In the genomic region with DNA sequence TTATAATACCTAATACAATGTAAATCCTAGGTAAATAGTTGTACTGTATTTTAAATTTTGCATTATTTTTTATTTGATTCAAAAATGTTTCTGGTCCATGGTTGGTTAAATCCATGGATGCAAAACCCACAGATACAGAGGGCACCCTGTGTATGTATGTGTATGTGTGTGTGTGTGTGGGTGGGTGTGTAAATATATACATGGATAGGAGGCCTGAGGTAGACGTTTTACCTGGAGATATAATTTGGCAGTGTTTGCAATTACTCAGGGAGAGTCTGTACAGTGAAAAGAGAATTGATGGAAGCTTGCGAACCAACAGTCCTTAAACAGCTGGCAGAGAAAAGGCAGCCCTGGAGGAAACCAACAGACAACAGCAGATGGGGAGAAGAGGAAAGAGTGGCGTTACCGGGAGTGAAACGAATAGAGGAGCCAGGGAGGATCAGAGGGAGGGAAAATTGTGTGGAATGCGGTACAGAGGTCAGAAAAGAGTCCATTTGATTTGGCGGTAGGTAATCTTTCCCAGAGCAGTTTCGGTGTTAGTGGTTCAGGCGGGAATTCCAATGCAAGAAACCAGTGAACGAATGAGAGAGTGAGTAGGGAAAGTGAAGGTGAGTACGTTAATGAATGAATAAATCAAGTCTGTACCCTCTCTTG, we compare ENCODE assay signal across 8 cellular contexts. TPM values are rescaled to one million over a fixed set of nuclear protein-coding genes. Genes with fewer than 3 reads are reported as not detected.
A peak's percentile ranks its signal among the peaks of the same experiment; 100 is the strongest.
DNase-seq lines count a peak whose midpoint lies in the region; ATAC-seq, FAIRE-seq and TF ChIP-seq lines count a peak whose summit lies in the region.

No MANE protein-coding gene starts in this region.

- CTCF ChIA-PET in activated naive CD4-positive, alpha-beta T cell treated with anti-CD3 and anti-CD28 coated beads for 36 hours (lab: Charles Lee): interaction anchor here (0.9 to 1.3 kb wide), 3 partner anchors 14 to 148 kb away, joined by 3 to 4 read pairs (median 4); no protein-coding TSS in a partner anchor

- 16 to 21% methylated on average over 11 of the region's 11 CpGs for WGBS in mesodermal cell (ENCODE audit: insufficient coverage in 2 of 2), 2 experiments

- no peak for TF ChIP-seq CTCF in OCI-LY1 (IDR thresholded peaks at IDR 0.05; ENCODE audit: low read length)
- TF ChIP-seq CTCF in dorsolateral prefrontal cortex (IDR thresholded peaks at IDR 0.05 in 54 of 56, conservative IDR thresholded peaks at IDR 0.05 in 2 of 56; ENCODE audit: low read depth in 1 of 56, partially characterized antibody in 56 of 56): peak in 2 of 56 donors; percentile 3 to 11
- TF ChIP-seq CTCF in GM10266 (IDR thresholded peaks at IDR 0.05; ENCODE audit: control insufficient read depth, insufficient read depth, low read depth, missing control alignments): no peak

- H3K9me3 ChIP-seq in OCI-LY1 (ENCODE audit: low read length) (no peaks in the 10 kb centered on the region), mesodermal cell (ENCODE audit: control insufficient read depth, low read length) (no peaks in the 10 kb centered on the region)

- peak overlapping the region; percentile 98 for H3K4me2 ChIP-seq in OCI-LY1 (ENCODE audit: low read length)

- H3K27ac ChIP-seq in OCI-LY1 (ENCODE audit: low read depth, low read length, poor library complexity, severe bottlenecking) (peak overlapping the region; percentile 82), dorsolateral prefrontal cortex (peak overlapping the region in 58 of 59 donors; percentile 60 to 97 (median 87)), mesodermal cell (ENCODE audit: low read depth, low read length, severe bottlenecking) (peak overlapping the region; percentile 91)

- no peaks in the 10 kb centered on the region for H3K27me3 Mint-ChIP-seq in activated naive CD4-positive, alpha-beta T cell treated with anti-CD3 and anti-CD28 coated beads for 36 hours (ENCODE audit: low read depth)

- no peak for DNase-seq in activated naive CD4-positive, alpha-beta T cell treated with anti-CD3 and anti-CD28 coated beads for 36 hours
- DNase-seq in activated naive CD4-positive, alpha-beta T cell (lab: John Stamatoyannopoulos, UW): no peak
- DNase-seq in dorsolateral prefrontal cortex: peak in 1 of 10 donors; percentile 12
- DNase-seq in urothelium cell line (ENCODE audit: low spot score): peak; percentile 27
- no peak for DNase-seq in GM10266 (ENCODE audit: extremely low spot score)

- H3K9ac ChIP-seq in OCI-LY1 (ENCODE audit: low read length): peak overlapping the region; percentile 91

- H4K20me1 ChIP-seq in OCI-LY1 (ENCODE audit: insufficient read depth, low read length): no peaks in the 10 kb centered on the region

- H3K27me3 ChIP-seq in OCI-LY1 (ENCODE audit: insufficient read depth, low read length) (no peaks in the 10 kb centered on the region), dorsolateral prefrontal cortex (no peaks in the 10 kb centered on the region)

- peaks cover 25% of the 10 kb centered on the region; the same call in 1 of the 2 replicates for H3K36me3 ChIP-seq in OCI-LY1 (ENCODE audit: insufficient read depth, low read length)
- H3K36me3 ChIP-seq in mesodermal cell (ENCODE audit: control insufficient read depth, insufficient read depth, low read length): peaks cover 20% of the 10 kb centered on the region

- peaks cover 36% of the 10 kb centered on the region for H3K4me1 Mint-ChIP-seq in activated naive CD4-positive, alpha-beta T cell treated with anti-CD3 and anti-CD28 coated beads for 36 hours (ENCODE audit: low read depth)

- H3K79me2 ChIP-seq in OCI-LY1 (ENCODE audit: insufficient read depth, low read length): peaks cover 40% of the 10 kb centered on the region

- H2AFZ ChIP-seq in OCI-LY1 (ENCODE audit: low read length): peak overlapping the region; percentile 98

- no peak for ATAC-seq in GM19397 (IDR thresholded peaks at IDR 0.05; ENCODE audit: unreplicated experiment)

- H3K9me3 Mint-ChIP-seq in activated naive CD4-positive, alpha-beta T cell treated with anti-CD3 and anti-CD28 coated beads for 36 hours: no peaks in the 10 kb centered on the region

- H3K4me1 ChIP-seq in OCI-LY1 (ENCODE audit: insufficient read depth, low read length, severe bottlenecking) (peaks cover 37% of the 10 kb centered on the region), mesodermal cell (ENCODE audit: control insufficient read depth, insufficient read depth, low read length, poor library complexity, severe bottlenecking) (peaks cover 3% of the 10 kb centered on the region)

- peak overlapping the region; percentile 94 for H3K4me3 Mint-ChIP-seq in activated naive CD4-positive, alpha-beta T cell treated with anti-CD3 and anti-CD28 coated beads for 36 hours

- no peaks in the 10 kb centered on the region for H3F3A ChIP-seq in OCI-LY1 (ENCODE audit: insufficient read depth, low read length)

- H3K27ac Mint-ChIP-seq in activated naive CD4-positive, alpha-beta T cell treated with anti-CD3 and anti-CD28 coated beads for 36 hours: peak overlapping the region; percentile 97

- no peak for FAIRE-seq in urothelium cell line (lab: Jason Lieb, UNC)

- H3K36me3 Mint-ChIP-seq in activated naive CD4-positive, alpha-beta T cell treated with anti-CD3 and anti-CD28 coated beads for 36 hours (ENCODE audit: low read depth): peaks cover 18% of the 10 kb centered on the region

- intact Hi-C loops in activated naive CD4-positive, alpha-beta T cell treated with anti-CD3 and anti-CD28 coated beads for 36 hours (cut with micrococcal nuclease): loop anchor here (1.0 to 5.0 kb wide), 10 partner anchors 10 to 644 kb away; a partner anchor contains a TSS
- intact Hi-C loops in dorsolateral prefrontal cortex (cut with DNase I): loop anchor here (2.0 to 10.0 kb wide), 5 partner anchors 56 to 283 kb away; a partner anchor contains a TSS

- H3K9me2 ChIP-seq in OCI-LY1 (ENCODE audit: low read depth, low read length): no peaks in the 10 kb centered on the region

- peak overlapping the region; percentile 70 for H3K4me3 ChIP-seq in OCI-LY1 (ENCODE audit: low read depth, low read length, poor library complexity, severe bottlenecking)
- H3K4me3 ChIP-seq in dorsolateral prefrontal cortex: peak overlapping the region; percentile 73 to 100 (median 95)
- peak overlapping the region; percentile 93 for H3K4me3 ChIP-seq in mesodermal cell (ENCODE audit: extremely low read depth, insufficient read depth, low read length, poor library complexity, severe bottlenecking)

RNA-seq across cellular contexts. Expression of a gene that starts 47.9 kb away (rescaled TPM):
- 10 to 100 TPM; 12.2 to 15.2 TPM for total RNA-seq in activated naive CD4-positive, alpha-beta T cell treated with anti-CD3 and anti-CD28 coated beads for 36 hours
- total RNA-seq in dorsolateral prefrontal cortex: 100 to 1,000 TPM in 107 of 120 experiments, 10 to 100 TPM in 13; 50.1 to 208 (median 129) TPM
- 15.1 TPM for polyA plus RNA-seq in mesodermal cell (2013, experiment 1 of 2)
- polyA plus RNA-seq in mesodermal cell (2013, experiment 2 of 2): 12.7 TPM
